1 cellular context compared by ENCODE assay signal in genomic region chr13:42272115-42272756, GRCh38.
A peak's percentile ranks its signal among the peaks of the same experiment; 100 is the strongest.
TF ChIP-seq lines count a peak whose summit lies in the region.

A gene with protein sequence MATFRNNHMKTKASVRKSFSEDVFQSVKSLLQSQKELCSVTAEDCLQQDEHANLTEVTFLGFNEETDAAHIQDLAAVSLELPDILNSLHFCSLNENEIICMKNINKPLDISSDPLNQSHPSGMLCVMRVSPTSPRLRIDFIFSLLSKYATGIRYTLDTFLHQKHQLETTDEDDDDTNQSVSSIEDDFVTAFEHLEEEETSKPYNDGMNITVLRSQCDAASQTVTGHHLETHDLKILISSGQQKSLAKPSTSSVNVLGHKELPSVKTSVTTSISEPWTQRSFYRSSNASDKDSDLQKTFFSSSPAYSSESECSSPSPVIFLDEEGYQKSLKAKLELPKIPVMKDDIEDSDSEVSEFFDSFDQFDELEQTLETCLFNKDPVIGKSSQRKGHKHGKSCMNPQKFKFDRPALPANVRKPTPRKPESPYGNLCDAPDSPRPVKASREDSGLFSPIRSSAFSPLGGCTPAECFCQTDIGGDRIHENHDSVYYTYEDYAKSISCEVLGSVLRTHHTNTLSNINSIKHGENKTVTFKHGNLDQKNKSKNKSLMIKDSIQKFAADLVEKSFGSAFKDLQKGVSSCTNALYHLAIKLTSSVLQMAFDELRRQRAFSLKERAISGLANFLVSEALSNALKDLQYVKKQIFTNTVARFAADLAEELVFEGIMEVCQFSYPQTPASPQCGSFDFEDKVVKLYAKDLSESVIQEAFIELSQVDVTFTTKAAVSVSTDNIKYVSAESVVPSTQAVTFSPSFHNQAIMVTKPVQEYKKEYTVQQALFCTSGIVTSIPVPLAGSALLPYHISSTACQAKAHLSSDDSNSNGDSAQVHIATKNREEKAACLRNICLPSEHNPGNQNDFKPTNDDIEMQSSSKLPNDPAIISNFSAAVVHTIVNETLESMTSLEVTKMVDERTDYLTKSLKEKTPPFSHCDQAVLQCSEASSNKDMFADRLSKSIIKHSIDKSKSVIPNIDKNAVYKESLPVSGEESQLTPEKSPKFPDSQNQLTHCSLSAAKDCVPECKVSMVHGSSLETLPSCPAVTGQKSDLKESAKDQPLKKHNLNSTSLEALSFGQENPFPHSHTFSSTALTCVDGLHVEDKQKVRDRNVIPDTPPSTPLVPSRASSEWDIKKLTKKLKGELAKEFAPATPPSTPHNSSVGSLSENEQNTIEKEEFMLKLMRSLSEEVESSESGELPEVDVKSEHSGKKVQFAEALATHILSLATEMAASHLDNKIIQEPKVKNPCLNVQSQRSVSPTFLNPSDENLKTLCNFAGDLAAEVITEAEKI (N-terminal part only) (plus strand): TSS chr13:42272152. CDS start chr13:42286349, 14,197 bp downstream.

TF ChIP-seq in IMR-90, 13 proteins besides CTCF, POLR2A, EP300 and RAD21:
- no peak for TF ChIP-seq FOS (IDR thresholded peaks at IDR 0.05; ENCODE audit: low read depth, low read length)
- no peak for TF ChIP-seq BHLHE40 (IDR thresholded peaks at IDR 0.05; ENCODE audit: low read depth, low read length)
- TF ChIP-seq RCOR1 (IDR thresholded peaks at IDR 0.05; ENCODE audit: insufficient replicate concordance, low read length), result no peak
- peak; percentile 31; the same call in 1 of the 2 replicates for TF ChIP-seq MAZ (IDR thresholded peaks at IDR 0.05; ENCODE audit: borderline replicate concordance, low read depth, low read length)
- TF ChIP-seq, protein P1, sequence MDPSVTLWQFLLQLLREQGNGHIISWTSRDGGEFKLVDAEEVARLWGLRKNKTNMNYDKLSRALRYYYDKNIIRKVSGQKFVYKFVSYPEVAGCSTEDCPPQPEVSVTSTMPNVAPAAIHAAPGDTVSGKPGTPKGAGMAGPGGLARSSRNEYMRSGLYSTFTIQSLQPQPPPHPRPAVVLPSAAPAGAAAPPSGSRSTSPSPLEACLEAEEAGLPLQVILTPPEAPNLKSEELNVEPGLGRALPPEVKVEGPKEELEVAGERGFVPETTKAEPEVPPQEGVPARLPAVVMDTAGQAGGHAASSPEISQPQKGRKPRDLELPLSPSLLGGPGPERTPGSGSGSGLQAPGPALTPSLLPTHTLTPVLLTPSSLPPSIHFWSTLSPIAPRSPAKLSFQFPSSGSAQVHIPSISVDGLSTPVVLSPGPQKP (IDR thresholded peaks at IDR 0.05; ENCODE audit: borderline replicate concordance, low read depth, low read length), result no peak
- TF ChIP-seq CEBPB (IDR thresholded peaks at IDR 0.05; ENCODE audit: low read depth, low read length), result no peak
- no peak for TF ChIP-seq RFX5 (IDR thresholded peaks at IDR 0.05; ENCODE audit: low read depth, low read length)
- TF ChIP-seq, protein P2, sequence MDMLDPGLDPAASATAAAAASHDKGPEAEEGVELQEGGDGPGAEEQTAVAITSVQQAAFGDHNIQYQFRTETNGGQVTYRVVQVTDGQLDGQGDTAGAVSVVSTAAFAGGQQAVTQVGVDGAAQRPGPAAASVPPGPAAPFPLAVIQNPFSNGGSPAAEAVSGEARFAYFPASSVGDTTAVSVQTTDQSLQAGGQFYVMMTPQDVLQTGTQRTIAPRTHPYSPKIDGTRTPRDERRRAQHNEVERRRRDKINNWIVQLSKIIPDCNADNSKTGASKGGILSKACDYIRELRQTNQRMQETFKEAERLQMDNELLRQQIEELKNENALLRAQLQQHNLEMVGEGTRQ (IDR thresholded peaks at IDR 0.05; ENCODE audit: low read depth, low read length), result no peak
- TF ChIP-seq NFE2L2 (IDR thresholded peaks at IDR 0.05; ENCODE audit: low read depth, low read length), result no peak
- TF ChIP-seq SMC3 (IDR thresholded peaks at IDR 0.05; ENCODE audit: low read depth, low read length), result no peak
- no peak for TF ChIP-seq MAFK (IDR thresholded peaks at IDR 0.05; ENCODE audit: low read depth, low read length)
- peak; percentile 71; the same call in 1 of the 2 replicates for TF ChIP-seq MXI1 (IDR thresholded peaks at IDR 0.05; ENCODE audit: borderline replicate concordance, low read depth, low read length)
